Comparison of ENCODE assay signal across 1 cellular context in genomic region chr6:52352239-52353008, GRCh38.
TF ChIP-seq lines count a peak whose summit lies in the region.

No MANE protein-coding gene starts in this region.

TF ChIP-seq in HepG2, 621 proteins besides CTCF, POLR2A, EP300 and RAD21 (continued from another document and continues in another):
- TF ChIP-seq ZNF770 (CRISPR knock-in tag; IDR thresholded peaks at IDR 0.05) (peak; percentile 24), JUNB (CRISPR knock-in tag; IDR thresholded peaks at IDR 0.05; ENCODE audit: borderline replicate concordance) (peak; percentile 93; the same call in 1 of the 2 replicates), ZNF12 (CRISPR knock-in tag; IDR thresholded peaks at IDR 0.05) (peak; percentile 75), ZNF574 (CRISPR knock-in tag; IDR thresholded peaks at IDR 0.05) (0 out of 2 replicates have a peak, but pooled peaks have one; percentile 40), RFXANK (CRISPR knock-in tag; IDR thresholded peaks at IDR 0.05) (0 out of 2 replicates have a peak, but pooled peaks have one; percentile 10), ELF1 (CRISPR knock-in tag; IDR thresholded peaks at IDR 0.05) (peak; percentile 59; the same call in 1 of the 2 replicates), HHEX (CRISPR knock-in tag; IDR thresholded peaks at IDR 0.05) (0 out of 2 replicates have a peak, but pooled peaks have one; percentile 15), JUND (CRISPR knock-in tag; IDR thresholded peaks at IDR 0.05) (peak; percentile 95), TCF7 (IDR thresholded peaks at IDR 0.05; ENCODE audit: low read depth) (peak; percentile 48; the same call in 1 of the 2 replicates), ZNF232 (CRISPR knock-in tag; IDR thresholded peaks at IDR 0.05; ENCODE audit: borderline replicate concordance) (0 out of 2 replicates have a peak, but pooled peaks have one; percentile 44), RXRA (CRISPR knock-in tag; IDR thresholded peaks at IDR 0.05) (peak; percentile 17; the same call in 1 of the 2 replicates), KAT7 (CRISPR knock-in tag; IDR thresholded peaks at IDR 0.05; ENCODE audit: borderline replicate concordance) (peak; percentile 43; the same call in 1 of the 2 replicates), ZNF569 (CRISPR knock-in tag; IDR thresholded peaks at IDR 0.05; ENCODE audit: borderline replicate concordance) (no peak), MED1 (CRISPR knock-in tag; IDR thresholded peaks at IDR 0.05) (peak; percentile 78), ZNF501 (CRISPR knock-in tag; IDR thresholded peaks at IDR 0.05) (no peak), FOXK2 (IDR thresholded peaks at IDR 0.05) (peak; percentile 77), ZNF329 (CRISPR knock-in tag; IDR thresholded peaks at IDR 0.05; ENCODE audit: low read depth) (no peak), SMARCC2 (IDR thresholded peaks at IDR 0.05) (no peak), ZFP37 (CRISPR knock-in tag; IDR thresholded peaks at IDR 0.05; ENCODE audit: borderline replicate concordance) (0 out of 2 replicates have a peak, but pooled peaks have one; percentile 20), MAFK (conservative IDR thresholded peaks at IDR 0.05 in 1 of 2, IDR thresholded peaks at IDR 0.05 in 1 of 2; ENCODE audit: low read length in 2 of 2) (peak; percentile 61 to 72), HNRNPK (IDR thresholded peaks at IDR 0.05; ENCODE audit: low read depth, low read length, poor library complexity, severe bottlenecking) (peak; percentile 13), GABPA (IDR thresholded peaks at IDR 0.05; ENCODE audit: low read depth, low read length) (no peak), GABPA (CRISPR knock-in tag; IDR thresholded peaks at IDR 0.05; ENCODE audit: low read depth) (peak; percentile 72), TEAD3 (CRISPR knock-in tag; optimal IDR thresholded peaks at IDR 0.05; ENCODE audit: borderline replicate concordance) (peak; percentile 96), TFE3 (CRISPR knock-in tag; IDR thresholded peaks at IDR 0.05) (peak; percentile 81), ZNF136 (CRISPR knock-in tag; IDR thresholded peaks at IDR 0.05; ENCODE audit: low read depth) (no peak), IRF9 (CRISPR knock-in tag; IDR thresholded peaks at IDR 0.05; ENCODE audit: borderline replicate concordance) (peak; percentile 75; the same call in 1 of the 2 replicates), ZNF562 (CRISPR knock-in tag; IDR thresholded peaks at IDR 0.05; ENCODE audit: borderline replicate concordance) (no peak), ZNF382 (CRISPR knock-in tag; IDR thresholded peaks at IDR 0.05; ENCODE audit: borderline replicate concordance) (no peak), GLI4 (CRISPR knock-in tag; IDR thresholded peaks at IDR 0.05; ENCODE audit: borderline replicate concordance) (peak; percentile 74; the same call in 1 of the 2 replicates), SOX13 (IDR thresholded peaks at IDR 0.05) (no peak), SOX13 (CRISPR knock-in tag; conservative IDR thresholded peaks at IDR 0.05 in 1 of 2, IDR thresholded peaks at IDR 0.05 in 1 of 2) (peak in 1 of 2 experiments; percentile 53; a peak in 2 of 4 replicates), ZNF431 (CRISPR knock-in tag; IDR thresholded peaks at IDR 0.05; ENCODE audit: borderline replicate concordance, low read depth) (peak; percentile 33; the same call in 1 of the 2 replicates), ZNF317 (CRISPR knock-in tag; IDR thresholded peaks at IDR 0.05) (no peak), PRPF4 (IDR thresholded peaks at IDR 0.05; ENCODE audit: low read depth, low read length, poor library complexity, severe bottlenecking) (no peak), CHD4 (IDR thresholded peaks at IDR 0.05; ENCODE audit: borderline replicate concordance, low read length) (no peak), ASH2L (IDR thresholded peaks at IDR 0.05; ENCODE audit: insufficient read length, low read depth, low read length) (peak; percentile 51), RAD51 (IDR thresholded peaks at IDR 0.05; ENCODE audit: borderline replicate concordance) (no peak), SSRP1 (CRISPR knock-in tag; IDR thresholded peaks at IDR 0.05) (peak; percentile 87; the same call in 1 of the 2 replicates), YEATS4 (CRISPR knock-in tag; IDR thresholded peaks at IDR 0.05; ENCODE audit: borderline replicate concordance) (peak; percentile 53; the same call in 1 of the 2 replicates), ZNF629 (CRISPR knock-in tag; conservative IDR thresholded peaks at IDR 0.05) (no peak), ZFP90 (CRISPR knock-in tag; IDR thresholded peaks at IDR 0.05; ENCODE audit: borderline replicate concordance) (0 out of 2 replicates have a peak, but pooled peaks have one; percentile 46), ARID5B (CRISPR knock-in tag; IDR thresholded peaks at IDR 0.05) (peak; percentile 93), NRL (CRISPR knock-in tag; IDR thresholded peaks at IDR 0.05; ENCODE audit: borderline replicate concordance) (no peak), RBFOX2 (IDR thresholded peaks at IDR 0.05; ENCODE audit: low read depth, low read length) (no peak), SOX6 (IDR thresholded peaks at IDR 0.05) (no peak), SOX6 (CRISPR knock-in tag; IDR thresholded peaks at IDR 0.05) (peak; percentile 50; the same call in 1 of the 2 replicates), SKIL (CRISPR knock-in tag; IDR thresholded peaks at IDR 0.05; ENCODE audit: borderline replicate concordance) (0 out of 2 replicates have a peak, but pooled peaks have one; percentile 12), MNT (IDR thresholded peaks at IDR 0.05) (peak; percentile 88), ZFAT (CRISPR knock-in tag; conservative IDR thresholded peaks at IDR 0.05) (no peak), MAFF (IDR thresholded peaks at IDR 0.05; ENCODE audit: low read depth, low read length) (peak; percentile 72)
